29 cellular contexts compared by ENCODE assay signal in the genomic region with DNA sequence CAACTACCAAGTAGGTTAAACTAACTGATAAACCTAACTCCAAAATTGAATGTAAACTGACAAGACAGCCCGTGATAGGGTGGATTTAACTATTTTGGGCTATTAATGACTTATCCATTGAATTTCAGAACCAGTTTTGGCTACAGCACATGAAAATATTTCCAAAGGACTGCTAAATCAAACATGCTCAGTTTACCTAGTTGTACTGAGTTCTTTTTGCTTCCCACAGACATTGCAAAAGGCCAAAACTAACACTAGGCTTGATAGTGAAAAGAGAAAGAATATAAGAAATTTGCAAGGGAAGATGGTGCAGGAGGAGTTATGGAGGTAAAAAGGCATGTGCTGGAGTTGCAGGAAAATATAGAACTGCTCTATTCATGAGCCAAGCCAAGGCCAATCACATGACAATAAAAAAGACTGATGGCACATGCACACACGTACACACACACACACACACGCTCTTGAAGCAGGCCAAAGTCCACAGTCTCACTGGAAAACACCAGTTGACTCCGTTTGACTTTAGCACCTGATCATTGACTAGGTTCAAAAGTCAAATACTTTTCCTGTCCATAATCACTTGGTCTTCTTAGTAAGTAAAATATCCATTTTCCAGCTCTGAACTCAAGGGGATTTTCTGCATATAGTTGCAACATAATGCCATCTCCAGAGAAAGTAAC.
DNase-seq lines count a peak whose midpoint lies in the region; ATAC-seq, FAIRE-seq and TF ChIP-seq lines count a peak whose summit lies in the region.
"Had no signal": no experiment of that assay in that cellular context is flagged by ENCODE, and none has a peak within 500 bp of the region (broad histone marks: within the 10 kb centered on the region; RNA-seq: fewer than 3 reads in every experiment).

No MANE protein-coding gene starts in this region.

- no peak for TF ChIP-seq EP300 in H1 (IDR thresholded peaks at IDR 0.05; ENCODE audit: borderline replicate concordance in 1 of 2, low read depth in 2 of 2, low read length in 2 of 2)

- FAIRE-seq in H1 (lab: Jason Lieb, UNC) = no peak
- FAIRE-seq: endothelial cell of umbilical vein had no signal

- no peaks in the 10 kb centered on the region for H3K79me1 ChIP-seq in H1 (ENCODE audit: low read depth, low read length)

- H3K14ac ChIP-seq in H1 (ENCODE audit: insufficient read length) = no peak overlapping the region

- H2BK20ac ChIP-seq in H1 (ENCODE audit: low read length) = no peak overlapping the region

- no peak for TF ChIP-seq RAD21 in H1 (IDR thresholded peaks at IDR 0.05 in 1 of 2, conservative IDR thresholded peaks at IDR 0.05 in 1 of 2; ENCODE audit: low read depth in 2 of 2, low read length in 2 of 2)

- no peak overlapping the region for H3K9ac ChIP-seq in H1 (replicated peaks in 1 of 4; ENCODE audit: extremely low read depth in 1 of 4, low read depth in 3 of 4, low read length in 3 of 4)

- no peak overlapping the region for H3K56ac ChIP-seq in H1 (replicated peaks; ENCODE audit: insufficient read length, low read depth, low read length)

- H3K27me3 ChIP-seq in H1 (replicated peaks in 1 of 4; ENCODE audit: control insufficient read depth in 3 of 4, extremely low read depth in 1 of 4, insufficient read depth in 3 of 4, low read length in 3 of 4) (no peaks in the 10 kb centered on the region), SJCRH30 (no peaks in the 10 kb centered on the region)
- H3K27me3 ChIP-seq: right atrium auricular region had no signal

- H2BK12ac ChIP-seq in H1 (ENCODE audit: low read depth, low read length) = peak overlapping the region; percentile 61; the same call in 1 of the 2 replicates

- CTCF ChIA-PET in H1 (lab: Charles Lee; ENCODE audit: partially characterized antibody) = no interaction called here

- WGBS in H1 (ENCODE audit: extremely low coverage in 1 of 2, insufficient coverage in 1 of 2, insufficient read length in 1 of 2, insufficient replicate concordance in 2 of 2, low coverage in 1 of 2, low lambda C conversion rate in 2 of 2, missing lambda C conversion rate in 1 of 2), 2 experiments = 91% methylated on average over 4 of the region's 4 CpGs; no CpG with 5 or more reads in 1 of the 2 experiments

- TF ChIP-seq CTCF in 22Rv1 (IDR thresholded peaks at IDR 0.05) (no peak), H1 (IDR thresholded peaks at IDR 0.05; ENCODE audit: control extremely low read depth in 1 of 3, insufficient read depth in 1 of 3, low read depth in 1 of 3, low read length in 3 of 3) (no peak)

- no peaks in the 10 kb centered on the region for H3K23me2 ChIP-seq in H1 (ENCODE audit: low read depth, low read length)

- peaks cover 0 to 2% of the 10 kb centered on the region in 2 experiments for H4K20me1 ChIP-seq in H1 (replicated peaks in 1 of 2; ENCODE audit: control insufficient read depth in 1 of 2, insufficient read depth in 2 of 2, low read length in 2 of 2)

- no peak overlapping the region for H3K4me3 ChIP-seq in H1 (ENCODE audit: extremely low read depth in 1 of 4, insufficient read depth in 2 of 4, low read depth in 3 of 4, low read length in 4 of 4)
- no peak overlapping the region for H3K4me3 ChIP-seq in SJCRH30
- H3K4me3 ChIP-seq: right atrium auricular region had no signal

- no peak overlapping the region for H3K4ac ChIP-seq in H1 (replicated peaks; ENCODE audit: insufficient read length, low read depth, low read length)

- no peak overlapping the region for H3K23ac ChIP-seq in H1 (ENCODE audit: insufficient read length)

- no peak overlapping the region for H2AFZ ChIP-seq in H1 (ENCODE audit: low read length)

- no peak overlapping the region for H3K18ac ChIP-seq in H1 (ENCODE audit: extremely low read depth, low read length)

- DNase-seq in HuH-7 (ENCODE audit: low spot score) = peak; percentile 48
- DNase-seq in H1 (ENCODE audit: low read depth in 1 of 2, low spot score in 2 of 2) = no peak
- DNase-seq in mucosa of gallbladder (ENCODE audit: low spot score) = peak; percentile 87
- DNase-seq in SJCRH30 = no peak
- DNase-seq in NCI-H2196 (lab: John Stamatoyannopoulos, UW; ENCODE audit: unreplicated experiment) = no peak
- DNase-seq in NK-92 (lab: John Stamatoyannopoulos, UW; ENCODE audit: unreplicated experiment) = no peak
- DNase-seq: 8988T; activated CD8-positive, alpha-beta T cell treated with anti-CD3 and anti-CD28 coated beads for 36 hours; activated effector memory CD4-positive, alpha-beta T cell treated with anti-CD3 and anti-CD28 coated beads, Interleukin-2, amount 50 U/mL, for 16 hours; activated naive CD8-positive, alpha-beta T cell treated with anti-CD3 and anti-CD28 coated beads, Interleukin-2, amount 50 U/mL, for 24 hours; activated T-cell treated with anti-CD3 and anti-CD28 coated beads for 4 hours; CD4-positive, alpha-beta memory T cell; cerebellar nuclear complex; DMS153; GDM1; head of caudate nucleus; Kasumi-1; mesendoderm; naive B cell; NCI-H1694; occipital lobe; OCI-M1; SW 1271; trophoblast cell had no signal

- H3K27ac ChIP-seq in 22Rv1 = peak overlapping the region; percentile 59
- H3K27ac ChIP-seq in H1 (ENCODE audit: low read depth, low read length) = no peak overlapping the region
- no peak overlapping the region for H3K27ac ChIP-seq in SJCRH30

- H4K5ac ChIP-seq in H1 (ENCODE audit: insufficient read length, low read depth, low read length) = no peak overlapping the region

- no peak overlapping the region for H2BK5ac ChIP-seq in H1 (ENCODE audit: low read depth, low read length)

- H3K9me3 ChIP-seq in H1 (ENCODE audit: insufficient read depth in 2 of 2, low read depth in 1 of 2, low read length in 1 of 2) (no peaks in the 10 kb centered on the region), SJCRH30 (replicated peaks) (no peaks in the 10 kb centered on the region)
- H3K9me3 ChIP-seq: right atrium auricular region had no signal

- POLR2A ChIA-PET in H1 (lab: Charles Lee; ENCODE audit: partially characterized antibody) = no interaction called here

- H2BK15ac ChIP-seq in H1 (ENCODE audit: low read length) = no peak overlapping the region

- no peak overlapping the region for H4K8ac ChIP-seq in H1 (ENCODE audit: extremely low read depth, insufficient read depth, low read length)

- H3K79me2 ChIP-seq in H1 (ENCODE audit: control insufficient read depth in 1 of 2, insufficient read depth in 2 of 2, low read length in 2 of 2) = peaks cover 0 to 6% of the 10 kb centered on the region in 2 experiments; a peak in 1 of 4 replicates

- H2AK5ac ChIP-seq in H1 (ENCODE audit: low read depth, low read length) = no peak overlapping the region

- H4K91ac ChIP-seq in H1 (replicated peaks; ENCODE audit: insufficient read length, low read length) = no peak overlapping the region

- no peak for TF ChIP-seq POLR2A in H1 (IDR thresholded peaks at IDR 0.05; ENCODE audit: control extremely low read depth in 1 of 2, low read depth in 2 of 2, low read length in 2 of 2)

- no peak for ATAC-seq in activated CD4-positive, CD25-positive, alpha-beta regulatory T cell treated with anti-CD3 and anti-CD28 coated beads, Interleukin-2, amount 50 U/mL, for 24 hours
- ATAC-seq: activated CD8-positive, alpha-beta T cell treated with anti-CD3 and anti-CD28 coated beads for 36 hours; activated naive CD8-positive, alpha-beta T cell treated with anti-CD3 and anti-CD28 coated beads, Interleukin-2, amount 50 U/mL, for 24 hours; Right ventricle myocardium inferior had no signal

- H3K4me1 ChIP-seq in H1 (replicated peaks in 1 of 4; ENCODE audit: control insufficient read depth in 3 of 4, insufficient read depth in 4 of 4, low read length in 3 of 4) = peaks cover 0 to 6% (median 5%) of the 10 kb centered on the region in 4 experiments; a peak in 5 of 7 replicates
- H3K4me1 ChIP-seq in SJCRH30 = peaks cover 12% of the 10 kb centered on the region

- no peak overlapping the region for H3K4me2 ChIP-seq in H1 (ENCODE audit: insufficient read depth in 1 of 2, low read depth in 2 of 2, low read length in 2 of 2)

- H3K36me3 ChIP-seq in H1 (ENCODE audit: control insufficient read depth in 2 of 4, insufficient read depth in 4 of 4, low read length in 3 of 4) (no peaks in the 10 kb centered on the region), SJCRH30 (peaks cover 9% of the 10 kb centered on the region)

- H2BK120ac ChIP-seq in H1 (replicated peaks; ENCODE audit: low read depth, low read length) = no peak overlapping the region

TF ChIP-seq in H1, 55 proteins besides CTCF, POLR2A, EP300 and RAD21:
- TF ChIP-seq RNF2 (IDR thresholded peaks at IDR 0.05; ENCODE audit: borderline replicate concordance, low read depth, low read length, missing control alignments, poor library complexity, severe bottlenecking) (no peak), CHD2 (IDR thresholded peaks at IDR 0.05; ENCODE audit: low read length) (no peak), SIX5 (IDR thresholded peaks at IDR 0.05; ENCODE audit: low read depth, low read length) (no peak), SIRT6 (IDR thresholded peaks at IDR 0.05; ENCODE audit: low read length) (no peak), GABPA (IDR thresholded peaks at IDR 0.05; ENCODE audit: borderline replicate concordance, insufficient read depth, low read length) (no peak), RFX5 (IDR thresholded peaks at IDR 0.05; ENCODE audit: borderline replicate concordance, low read depth, low read length) (no peak), TEAD4 (IDR thresholded peaks at IDR 0.05; ENCODE audit: low read depth, low read length) (no peak), SUZ12 (IDR thresholded peaks at IDR 0.05; ENCODE audit: low read length) (no peak), SIN3A (conservative IDR thresholded peaks at IDR 0.05 in 1 of 2, IDR thresholded peaks at IDR 0.05 in 1 of 2; ENCODE audit: low read depth in 1 of 2, low read length in 2 of 2) (no peak), TAF1 (IDR thresholded peaks at IDR 0.05; ENCODE audit: low read depth, low read length) (no peak), RXRA (IDR thresholded peaks at IDR 0.05; ENCODE audit: insufficient read depth, low read depth, low read length) (no peak)

Comparison
In these comparisons a context has a peak if more than half of its experiments do, and no peak if none do; other contexts are left out.
1. DNase-seq: peak in HuH-7 (single experiment) and mucosa of gallbladder (single experiment); none in H1 (0 of 2), SJCRH30 (0 of 2), NCI-H2196 (single experiment) and NK-92 (single experiment).